25 cellular contexts compared by ENCODE assay signal in the genomic region with DNA sequence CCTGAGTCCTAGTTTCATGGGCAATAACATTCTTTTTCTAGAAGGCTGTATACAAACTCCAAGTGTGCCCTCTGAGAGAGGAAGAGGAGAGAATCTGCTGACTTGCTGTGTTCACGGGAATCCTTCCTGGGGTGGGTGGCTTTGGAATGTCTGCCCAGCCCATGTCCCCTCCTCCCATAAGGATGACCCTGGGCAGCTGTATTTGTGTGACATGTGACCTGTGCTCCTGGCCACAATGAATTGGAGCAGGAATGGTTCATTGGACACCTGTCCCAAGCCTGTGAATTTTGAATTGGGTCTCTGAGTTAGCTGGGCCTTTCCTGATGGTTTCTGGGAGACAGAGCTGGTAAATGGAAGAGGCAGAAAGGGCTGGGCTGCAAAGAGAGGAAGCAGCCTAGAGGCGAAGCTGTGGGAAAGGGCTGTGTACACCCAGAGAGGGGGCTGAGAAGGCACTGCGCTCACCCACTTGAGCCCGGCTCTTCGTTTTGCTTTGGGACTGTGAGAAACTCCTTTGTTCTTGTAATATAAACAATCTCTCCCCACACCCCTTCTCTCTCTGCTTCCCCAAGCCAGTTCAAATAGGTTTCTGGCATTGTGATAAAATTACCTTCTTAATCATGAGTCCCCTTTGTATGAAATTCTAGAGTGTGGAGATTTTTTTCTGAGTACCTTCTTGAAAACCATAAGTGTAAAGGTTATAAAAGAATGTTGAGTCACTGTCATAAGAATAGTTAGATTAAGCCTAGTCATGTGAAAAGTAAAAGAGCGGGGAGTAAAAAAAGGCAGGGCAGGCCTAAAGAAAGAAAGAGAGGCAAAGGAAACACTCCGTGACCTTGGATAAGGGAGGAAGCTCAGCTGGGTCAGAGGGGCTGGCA. TPM values are rescaled to one million over a fixed set of nuclear protein-coding genes. Genes with fewer than 3 reads are reported as not detected.
A peak's percentile ranks its signal among the peaks of the same experiment; 100 is the strongest.
DNase-seq lines count a peak whose midpoint lies in the region; ATAC-seq, FAIRE-seq and TF ChIP-seq lines count a peak whose summit lies in the region.
"Had no signal": no experiment of that assay in that cellular context is flagged by ENCODE, and none has a peak within 500 bp of the region (broad histone marks: within the 10 kb centered on the region; RNA-seq: fewer than 3 reads in every experiment).

No MANE protein-coding gene starts in this region.

- no peak overlapping the region for H3K4me3 Mint-ChIP-seq in naive thymus-derived CD4-positive, alpha-beta T cell
- H3K4me3 Mint-ChIP-seq: GM23338; T-helper 1 cell treated with Interleukin-12 subunit alpha and Interleukin-12 subunit beta and Interleukin-4 antibody, amounts not matched to agents 30 μg/mL and 1 μg/mL, for 36 hours had no signal

- no peak for TF ChIP-seq POLR2A in HepG2 (IDR thresholded peaks at IDR 0.05; ENCODE audit: insufficient read depth in 1 of 2, low read depth in 2 of 2, low read length in 2 of 2)
- no peak for TF ChIP-seq POLR2A in right lobe of liver (IDR thresholded peaks at IDR 0.05)

- in situ Hi-C loops in HepG2 (cut with HindIII; ENCODE audit: extremely low pct_ligation_motif_present, low pct_unique_long_range_greater_than_20kb): no loop called here

- peaks cover 0 to 4% (median 0%) of the 10 kb centered on the region in 11 donors for H3K9me3 Mint-ChIP-seq in naive thymus-derived CD4-positive, alpha-beta T cell
- H3K9me3 Mint-ChIP-seq: GM23338; T-helper 1 cell treated with Interleukin-12 subunit alpha and Interleukin-12 subunit beta and Interleukin-4 antibody, amounts not matched to agents 30 μg/mL and 1 μg/mL, for 36 hours had no signal

- H3K79me2 ChIP-seq in HepG2 (ENCODE audit: insufficient read depth, low read length): no peaks in the 10 kb centered on the region

- peaks cover 0 to 2% (median 0%) of the 10 kb centered on the region in 5 donors for H3K27me3 Mint-ChIP-seq in naive thymus-derived CD4-positive, alpha-beta T cell

- ATAC-seq in HepG2 (peak; percentile 10), right lobe of liver (no peak), HG03520 (IDR thresholded peaks at IDR 0.05; ENCODE audit: unreplicated experiment) (no peak)
- ATAC-seq in naive thymus-derived CD4-positive, alpha-beta T cell: no peak
- no peak for ATAC-seq in stimulated activated naive CD8-positive, alpha-beta T cell treated with anti-CD3 and anti-CD28 coated beads, Interleukin-15, Interleukin-2, amounts not matched to agents 100 U/mL and 50 U/mL, for 24 hours
- ATAC-seq: esophagus mucosa, GM23338 had no signal

- TF ChIP-seq EP300 in HepG2 (IDR thresholded peaks at IDR 0.05; ENCODE audit: low read depth in 2 of 2, low read length in 2 of 2) (no peak), HepG2 (CRISPR knock-in tag; IDR thresholded peaks at IDR 0.05; ENCODE audit: borderline replicate concordance) (no peak)

- H3K4me1 ChIP-seq in HepG2 (ENCODE audit: insufficient read depth, low read length): peaks cover 20% of the 10 kb centered on the region
- no peaks in the 10 kb centered on the region for H3K4me1 ChIP-seq in right lobe of liver
- H3K4me1 ChIP-seq in naive thymus-derived CD4-positive, alpha-beta T cell (ENCODE audit: control insufficient read depth in 2 of 2, insufficient read depth in 2 of 2, low read length in 2 of 2): peaks cover 17 to 25% of the 10 kb centered on the region in 2 donors

- H3K36me3 Mint-ChIP-seq in naive thymus-derived CD4-positive, alpha-beta T cell: peaks cover 3 to 30% (median 14%) of the 10 kb centered on the region in 5 donors

- no peak for DNase-seq in HepG2 (ENCODE audit: low spot score)
- DNase-seq in right lobe of liver: no peak
- DNase-seq in bronchial epithelial cell (ENCODE audit: low read depth): peak; percentile 5
- DNase-seq in naive thymus-derived CD4-positive, alpha-beta T cell: no peak
- no peak for DNase-seq in DMS53 (lab: John Stamatoyannopoulos, UW)
- no peak for DNase-seq in stimulated activated naive CD8-positive, alpha-beta T cell treated with anti-CD3 and anti-CD28 coated beads, Interleukin-15, Interleukin-2, amounts not matched to agents 100 U/mL and 50 U/mL, for 24 hours
- DNase-seq in amniotic stem cell (lab: John Stamatoyannopoulos, UW): no peak
- DNase-seq: activated CD4-positive, CD25-positive, alpha-beta regulatory T cell; activated CD8-positive, alpha-beta memory T cell treated with anti-CD3 and anti-CD28 coated beads for 24 hours; activated effector memory CD4-positive, alpha-beta T cell treated with Interleukin-2 at 50 U/mL for 16 hours; aorta; Calu3; dorsolateral prefrontal cortex; GF-D8; head of caudate nucleus; islet precursor cell; NCI-H1417; NCI-H446; Right ventricle myocardium superior; spleen; stimulated activated naive CD4-positive, alpha-beta T cell had no signal

- intact Hi-C loops in HepG2 (cut with micrococcal nuclease; ENCODE audit: unreplicated experiment) (no loop called here), right lobe of liver (cut with DNase I) (no loop called here)
- intact Hi-C loops in naive thymus-derived CD4-positive, alpha-beta T cell (cut with micrococcal nuclease): no loop called here

- H3K9me3 ChIP-seq in HepG2 (ENCODE audit: low read length) (no peaks in the 10 kb centered on the region), right lobe of liver (no peaks in the 10 kb centered on the region)
- no peaks in the 10 kb centered on the region for H3K9me3 ChIP-seq in naive thymus-derived CD4-positive, alpha-beta T cell (ENCODE audit: control insufficient read depth in 2 of 3, low read length in 3 of 3)

- H3K27ac ChIP-seq in HepG2 (ENCODE audit: extremely low read length, insufficient read depth, low read length) (no peak overlapping the region), right lobe of liver (no peak overlapping the region)
- H3K27ac ChIP-seq in naive thymus-derived CD4-positive, alpha-beta T cell (ENCODE audit: low read depth, low read length): no peak overlapping the region
- H3K27ac ChIP-seq: dorsolateral prefrontal cortex, spleen had no signal

- 37% methylated on average over 7 of the region's 7 CpGs for WGBS in HepG2 (ENCODE audit: low lambda C conversion rate)
- 90% methylated on average over 4 of the region's 7 CpGs for whole genome bisulfite sequencing in right lobe of liver (ENCODE audit: insufficient coverage, low coverage, low lambda C conversion rate, missing lambda C conversion rate)

- no peak overlapping the region for H3K9ac ChIP-seq in HepG2 (ENCODE audit: insufficient read depth, low read depth, low read length)

- no TSS peak for BruUV-seq in HepG2 (replicated peaks; lab: Mats Ljungman, UMichigan)

- peak overlapping the region; percentile 55 for H3K4me2 ChIP-seq in HepG2 (ENCODE audit: low read depth, low read length)
- H3K4me2 ChIP-seq: GM23338 had no signal

- no peaks in the 10 kb centered on the region for H4K20me1 ChIP-seq in HepG2 (ENCODE audit: insufficient read depth, low read length)

- CTCF ChIA-PET in HepG2 (lab: Yijun Ruan, JAX; ENCODE audit: low intra/inter-chr PET ratio, low total read pairs): no interaction called here
- CTCF ChIA-PET in naive thymus-derived CD4-positive, alpha-beta T cell (lab: Charles Lee): interaction anchor here (0.6 to 1.0 kb wide), 2 partner anchors 10 to 42 kb away, joined by 3 read pairs; no protein-coding TSS in a partner anchor

- no peak overlapping the region for H2AFZ ChIP-seq in HepG2 (ENCODE audit: low read length)
- H2AFZ ChIP-seq: GM23338 had no signal

- no peak for TF ChIP-seq RAD21 in HepG2 (CRISPR knock-in tag; IDR thresholded peaks at IDR 0.05)

- TF ChIP-seq CTCF in HepG2 (CRISPR knock-in tag; IDR thresholded peaks at IDR 0.05): no peak
- no peak for TF ChIP-seq CTCF in right lobe of liver (IDR thresholded peaks at IDR 0.05)
- TF ChIP-seq CTCF in bronchial epithelial cell (IDR thresholded peaks at IDR 0.05; ENCODE audit: insufficient read depth, low read length, severe bottlenecking): no peak

- FAIRE-seq in HepG2 (lab: Jason Lieb, UNC): no peak
- FAIRE-seq in bronchial epithelial cell (lab: Jason Lieb, UNC): no peak

- H3K4me3 ChIP-seq in HepG2 (replicated peaks in 1 of 3; ENCODE audit: insufficient read depth in 1 of 3, low read depth in 2 of 3, low read length in 3 of 3): no peak overlapping the region
- H3K4me3 ChIP-seq in right lobe of liver: no peak overlapping the region
- no peak overlapping the region for H3K4me3 ChIP-seq in bronchial epithelial cell (ENCODE audit: low read depth, low read length)
- H3K4me3 ChIP-seq in naive thymus-derived CD4-positive, alpha-beta T cell (ENCODE audit: low read length): no peak overlapping the region
- H3K4me3 ChIP-seq: dorsolateral prefrontal cortex, GM23338, spleen had no signal

- H3K36me3 ChIP-seq in HepG2 (replicated peaks in 1 of 2; ENCODE audit: control insufficient read depth in 1 of 2, insufficient read depth in 2 of 2, low read length in 2 of 2) (no peaks in the 10 kb centered on the region), right lobe of liver (no peaks in the 10 kb centered on the region), bronchial epithelial cell (ENCODE audit: control insufficient read depth, insufficient read depth, low read length) (no peaks in the 10 kb centered on the region)
- H3K36me3 ChIP-seq in naive thymus-derived CD4-positive, alpha-beta T cell (ENCODE audit: control insufficient read depth in 2 of 3, insufficient read depth in 3 of 3, low read length in 3 of 3): peaks cover 0 to 3% (median 0%) of the 10 kb centered on the region in 3 experiments
- H3K36me3 ChIP-seq: spleen had no signal

- peaks cover 0 to 25% of the 10 kb centered on the region in 2 experiments; a peak in 3 of 5 replicates for H3K27me3 ChIP-seq in HepG2 (ENCODE audit: control insufficient read depth in 1 of 2, insufficient read depth in 2 of 2, low read length in 2 of 2)
- H3K27me3 ChIP-seq in right lobe of liver: no peaks in the 10 kb centered on the region
- H3K27me3 ChIP-seq in bronchial epithelial cell (ENCODE audit: control insufficient read depth, insufficient read depth, low read length): peaks cover 3% of the 10 kb centered on the region
- no peaks in the 10 kb centered on the region for H3K27me3 ChIP-seq in naive thymus-derived CD4-positive, alpha-beta T cell (ENCODE audit: control insufficient read depth in 2 of 2, insufficient read depth in 2 of 2, low read length in 2 of 2)
- H3K27me3 ChIP-seq: dorsolateral prefrontal cortex, spleen had no signal

- H3K4me1 Mint-ChIP-seq in naive thymus-derived CD4-positive, alpha-beta T cell: peaks cover 12 to 35% (median 25%) of the 10 kb centered on the region in 7 donors

- peak overlapping the region in 8 of 9 donors; percentile 5 to 96 (median 82) for H3K27ac Mint-ChIP-seq in naive thymus-derived CD4-positive, alpha-beta T cell
- H3K27ac Mint-ChIP-seq: GM23338; T-helper 1 cell treated with Interleukin-12 subunit alpha and Interleukin-12 subunit beta and Interleukin-4 antibody, amounts not matched to agents 30 μg/mL and 1 μg/mL, for 36 hours had no signal

- POLR2A ChIA-PET in HepG2 (lab: Yijun Ruan, JAX): no interaction called here
- POLR2A ChIA-PET in naive thymus-derived CD4-positive, alpha-beta T cell (lab: Charles Lee): no interaction called here

RNA-seq across cellular contexts. Expression of gene SLC4A5, which starts 49.8 kb away (rescaled TPM):
- total RNA-seq in HepG2 (2016; rRNA removed; fragmentation: Illumina TruSeq; extraction: Trizol): 0.25 TPM in 1 of 2 replicates, not detected in the other
- total RNA-seq in HepG2 (2016; cell fraction: cytosol; rRNA removed; fragmentation: Illumina TruSeq; extraction: Trizol; ENCODE audit: low read depth): not detected in 2 replicates
- 0.09 TPM in 1 of 2 replicates, not detected in the other for total RNA-seq in HepG2 (2016; cell fraction: insoluble cytoplasmic fraction; rRNA removed; fragmentation: Illumina TruSeq; extraction: Trizol)
- not detected in 2 replicates for total RNA-seq in HepG2 (2016; cell fraction: membrane; rRNA removed; fragmentation: Illumina TruSeq; extraction: Trizol)
- 0.34 and 0.53 TPM in 2 replicates for total RNA-seq in HepG2 (2016; cell fraction: nucleus; rRNA removed; fragmentation: Illumina TruSeq; extraction: Trizol)
- 0.50 and 0.51 TPM in 2 replicates for polyA plus RNA-seq in HepG2 (2011; rRNA removed)
- polyA plus RNA-seq in HepG2 (2011; cell fraction: cytosol; rRNA removed): 0.01 TPM in 1 of 2 replicates, not detected in the other
- polyA plus RNA-seq in HepG2 (2011; cell fraction: nucleus; rRNA removed): 0.14 and 0.74 TPM in 2 replicates
- polyA plus RNA-seq in HepG2 (2012): 0.74 and 0.93 TPM in 2 replicates
- not detected in 2 replicates for polyA plus RNA-seq in HepG2 (2016; cell fraction: cytosol; fragmentation: Illumina TruSeq; extraction: Trizol; ENCODE audit: low read depth)
- polyA plus RNA-seq in HepG2 (2016; cell fraction: insoluble cytoplasmic fraction; fragmentation: Illumina TruSeq; extraction: Trizol; ENCODE audit: low read depth): 0.49 TPM in 1 of 2 replicates, not detected in the other
- not detected in 2 replicates for polyA plus RNA-seq in HepG2 (2016; cell fraction: membrane; fragmentation: Illumina TruSeq; extraction: Trizol; ENCODE audit: low read depth)
- 0.30 and 1.1 TPM in 2 replicates for polyA plus RNA-seq in HepG2 (2016; cell fraction: nucleus; fragmentation: Illumina TruSeq; extraction: Trizol; ENCODE audit: insufficient read depth, low read depth)
- 0.26 and 0.56 TPM in 2 replicates for polyA minus RNA-seq in HepG2 (2011; rRNA and poly(A)+ RNA removed; ENCODE audit: low replicate concordance)
- polyA minus RNA-seq in HepG2 (2011; cell fraction: cytosol; rRNA and poly(A)+ RNA removed): 0.09 TPM in 1 of 2 replicates, not detected in the other
- polyA minus RNA-seq in HepG2 (2011; cell fraction: nucleus; rRNA and poly(A)+ RNA removed): 1.0 and 1.1 TPM in 2 replicates
- total RNA-seq in right lobe of liver: 1 to 10 TPM in 2 of 6 experiments, under 1 TPM in 4; 0.12 to 1.2 (median 0.68) TPM
- total RNA-seq in bronchial epithelial cell: under 0.01 and 0.90 TPM in 2 replicates
- total RNA-seq in naive thymus-derived CD4-positive, alpha-beta T cell: 10 to 100 TPM in 4 of 5 experiments, 1 to 10 TPM in 1; 2.0 to 20.8 (median 18.5) TPM
- polyA plus RNA-seq in naive thymus-derived CD4-positive, alpha-beta T cell: 1 to 10 TPM in 1 of 2 donors, under 1 TPM in 1; 0.59 to 3.3 TPM
